Comparison of ENCODE assay signal across 9 cellular contexts in genomic region chr6:27250955-27251671, GRCh38. TPM values are rescaled to one million over a fixed set of nuclear protein-coding genes. Genes with fewer than 3 reads are reported as not detected.
DNase-seq lines count a peak whose midpoint lies in the region; ATAC-seq and TF ChIP-seq lines count a peak whose summit lies in the region.
"Had no signal": no experiment of that assay in that cellular context is flagged by ENCODE, and none has a peak within 500 bp of the region (broad histone marks: within the 10 kb centered on the region; RNA-seq: fewer than 3 reads in every experiment).

No MANE protein-coding gene starts in this region.

- peak overlapping the region; percentile 86 for H3K4me2 ChIP-seq in PC-3 (ENCODE audit: low read length)

- 1% methylated on average over 48 of the region's 48 CpGs for WGBS in heart right ventricle, 2 donors
- WGBS in sigmoid colon, 2 donors = 1% methylated on average over 48 of the region's 48 CpGs

- H3K9ac ChIP-seq in PC-3 (ENCODE audit: low read length) = peak overlapping the region; percentile 72

- POLR2A ChIA-PET in PC-3 (lab: Charles Lee; ENCODE audit: unreplicated experiment) = interaction anchor here (0.5 to 1.8 kb wide), 11 partner anchors 8 to 1487 kb away, joined by 3 to 9 read pairs (median 3); a partner anchor contains a TSS

- H3K4me1 ChIP-seq in PC-3 (ENCODE audit: insufficient read depth, low read length) = peaks cover 9% of the 10 kb centered on the region; the same call in 1 of the 2 replicates
- peaks cover 0 to 16% (median 12%) of the 10 kb centered on the region in 9 donors for H3K4me1 ChIP-seq in heart right ventricle
- H3K4me1 ChIP-seq in sigmoid colon = peaks cover 0 to 16% (median 15%) of the 10 kb centered on the region in 4 donors
- H3K4me1 ChIP-seq: SJSA1 had no signal

- H3F3A ChIP-seq in PC-3 (ENCODE audit: low read length, unreplicated experiment) = no peaks in the 10 kb centered on the region

- BruUV-seq in PC-3 (replicated peaks; lab: Mats Ljungman, UMichigan) = no TSS peak

- CTCF ChIA-PET in PC-3 (lab: Charles Lee) = interaction anchor here (0.6 to 1.4 kb wide), 3 partner anchors 64 to 501 kb away, joined by 3 to 10 read pairs (median 5); no protein-coding TSS in a partner anchor

- intact Hi-C loops in PC-3 (cut with micrococcal nuclease) = loop anchor here (1.0 kb wide), 1 partner anchor 15 kb away; no protein-coding TSS in a partner anchor
- intact Hi-C loops in heart right ventricle (cut with DNase I) = no loop called here
- intact Hi-C loops in sigmoid colon (cut with DNase I) = no loop called here

- H3K27me3 ChIP-seq in PC-3 (ENCODE audit: low read length) (no peaks in the 10 kb centered on the region), heart right ventricle (peaks cover 17 to 100% (median 97%) of the 10 kb centered on the region in 7 donors), sigmoid colon (peaks cover 25 to 91% (median 38%) of the 10 kb centered on the region in 3 donors)

- H3K4me3 ChIP-seq in PC-3 (ENCODE audit: low read length) = peak overlapping the region; percentile 98
- H3K4me3 ChIP-seq in heart right ventricle = peak overlapping the region in 9 of 10 donors; percentile 24 to 48 (median 42)
- H3K4me3 ChIP-seq in sigmoid colon = peak overlapping the region; percentile 18 to 43 (median 38)
- H3K4me3 ChIP-seq: SJSA1 had no signal

- no peaks in the 10 kb centered on the region for H3K79me2 ChIP-seq in PC-3 (ENCODE audit: low read length)

- TF ChIP-seq EP300 in sigmoid colon (IDR thresholded peaks at IDR 0.05) = no peak

- H4K20me1 ChIP-seq in PC-3 (ENCODE audit: low read length) = no peaks in the 10 kb centered on the region

- H3K9me2 ChIP-seq in PC-3 (replicated peaks; ENCODE audit: low read length) = no peaks in the 10 kb centered on the region

- H3K9me3 ChIP-seq in PC-3 (ENCODE audit: low read length) (no peaks in the 10 kb centered on the region), heart right ventricle (no peaks in the 10 kb centered on the region), sigmoid colon (no peaks in the 10 kb centered on the region)
- H3K9me3 ChIP-seq: SJSA1 had no signal

- H3K27ac ChIP-seq in PC-3 (ENCODE audit: low read length) = peak overlapping the region; percentile 43
- H3K27ac ChIP-seq in heart right ventricle = peak overlapping the region in 1 of 10 donors; percentile 21
- peak overlapping the region in 1 of 4 donors; percentile 50 for H3K27ac ChIP-seq in sigmoid colon
- H3K27ac ChIP-seq: SJSA1 had no signal

- no peak for TF ChIP-seq POLR2A in sigmoid colon (IDR thresholded peaks at IDR 0.05)

- TF ChIP-seq CTCF in PC-3 (conservative IDR thresholded peaks at IDR 0.05; ENCODE audit: low read depth, low read length) (no peak), heart right ventricle (IDR thresholded peaks at IDR 0.05) (no peak), sigmoid colon (IDR thresholded peaks at IDR 0.05) (no peak)

- ATAC-seq in GM19467 (IDR thresholded peaks at IDR 0.05; ENCODE audit: unreplicated experiment) = peak; percentile 56
- ATAC-seq in HG03575 (IDR thresholded peaks at IDR 0.05; ENCODE audit: extremely low read depth, insufficient number of reproducible peaks, low FRiP score, unreplicated experiment) = peak; percentile 24
- ATAC-seq in PC-3 = peak; percentile 90
- peak in 5 of 8 donors; percentile 46 to 76 (median 58) for ATAC-seq in heart right ventricle

- peak; percentile 88 for DNase-seq in COLO668 (lab: John Stamatoyannopoulos, UW; ENCODE audit: unreplicated experiment)
- peak; percentile 89 for DNase-seq in PC-3
- DNase-seq in activated effector memory CD4-positive, alpha-beta T cell treated with anti-CD3 and anti-CD28 coated beads, Interleukin-2, amount 50 U/mL, for 16 hours = peak; percentile 89
- peak; percentile 12 to 25 for DNase-seq in heart right ventricle
- no peak for DNase-seq in sigmoid colon
- DNase-seq in epidermal melanocyte (ENCODE audit: insufficient read length, low spot score) = no peak

- H2AFZ ChIP-seq in PC-3 (ENCODE audit: low read length) = peak overlapping the region; percentile 98

- H3K36me3 ChIP-seq in PC-3 (ENCODE audit: low read depth, low read length) = no peaks in the 10 kb centered on the region
- no peaks in the 10 kb centered on the region for H3K36me3 ChIP-seq in heart right ventricle
- H3K36me3 ChIP-seq in sigmoid colon = no peaks in the 10 kb centered on the region
- H3K36me3 ChIP-seq: SJSA1 had no signal

RNA-seq across cellular contexts. Expression of gene PRSS16, which starts 3.6 kb away (rescaled TPM):
- total RNA-seq in PC-3 (2014; rRNA removed) (7.3 and 15.9 TPM in 2 replicates), heart right ventricle (under 1 TPM in 2 of 10 donors, not detected in 8; 0.23 to 0.57 TPM), sigmoid colon (not detected)
- polyA plus RNA-seq in heart right ventricle (not detected), sigmoid colon (10 to 100 TPM; 13.3 to 28.7 (median 27.0) TPM)
- total RNA-seq: SJSA1 had no signal

Comparison
In these comparisons a context has a peak if more than half of its experiments do, and no peak if none do; other contexts are left out.
1. DNase-seq: peak in COLO668 (single experiment), PC-3 (single experiment), activated effector memory CD4-positive, alpha-beta T cell treated with anti-CD3 and anti-CD28 coated beads, Interleukin-2, amount 50 U/mL, for 16 hours (single experiment) and heart right ventricle (2 of 2); none in sigmoid colon (single experiment) and epidermal melanocyte (single experiment).
2. ATAC-seq: peak in every context shown above with its lines; median percentile 90 in PC-3; 58 in heart right ventricle; 56 in GM19467; 24 in HG03575.
3. H3K4me3 ChIP-seq: peak in every context shown above with its lines; median percentile 98 in PC-3; 42 in heart right ventricle; 38 in sigmoid colon.